Comparison of ENCODE assay signal across 1 cellular context in the genomic region with DNA sequence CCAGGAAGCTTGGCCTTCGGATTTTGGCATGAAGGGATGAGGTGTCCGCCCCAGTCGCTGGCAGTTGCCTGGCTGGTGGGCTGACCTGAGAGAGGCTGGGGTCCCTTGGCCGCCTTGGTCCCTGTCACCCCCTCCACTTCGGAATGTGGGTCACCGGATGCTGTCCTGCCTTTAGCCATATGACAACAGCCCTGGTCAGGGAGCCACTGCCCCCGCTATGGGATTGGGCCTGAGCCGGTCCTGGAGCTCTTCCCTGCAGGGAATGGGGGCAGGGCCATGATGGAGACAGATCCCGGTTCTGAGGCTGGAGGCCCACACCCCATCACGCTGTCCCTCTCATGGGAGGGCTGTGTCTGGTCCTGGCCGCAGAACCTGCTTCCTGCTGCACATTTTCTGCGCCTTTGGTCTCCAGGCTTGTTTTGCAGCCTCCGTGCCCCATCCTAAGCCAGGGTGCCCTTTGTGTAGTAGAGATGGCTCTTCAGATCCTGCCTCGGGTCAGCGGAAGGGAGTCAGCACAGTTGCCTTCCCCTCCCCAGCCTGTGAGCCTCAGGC.
TF ChIP-seq lines count a peak whose summit lies in the region.

No MANE protein-coding gene starts in this region.

TF ChIP-seq in GM12878, 131 proteins besides CTCF, POLR2A, EP300 and RAD21:
- TF ChIP-seq SP1 (IDR thresholded peaks at IDR 0.05; ENCODE audit: low read depth, low read length) (no peak), POLR2AphosphoS5 (IDR thresholded peaks at IDR 0.05; ENCODE audit: low read length) (peak; percentile 48; the same call in 1 of the 2 replicates), ZNF622 (IDR thresholded peaks at IDR 0.05) (no peak), TCF7 (IDR thresholded peaks at IDR 0.05; ENCODE audit: borderline replicate concordance) (no peak)
